Comparison of ENCODE assay signal across 8 cellular contexts in genomic region chr12:105330283-105330937, GRCh38. TPM values are rescaled to one million over a fixed set of nuclear protein-coding genes. Genes with fewer than 3 reads are reported as not detected.
DNase-seq lines count a peak whose midpoint lies in the region; ATAC-seq and TF ChIP-seq lines count a peak whose summit lies in the region.

Gene C12orf75 (plus strand): TSS chr12:105330691. CDS start chr12:105330892, 201 bp downstream.

- no peaks in the 10 kb centered on the region for H3K9me3 ChIP-seq in CD4-positive, CD25-positive, alpha-beta regulatory T cell (ENCODE audit: control insufficient read depth in 2 of 2, low read length in 2 of 2)
- H3K9me3 ChIP-seq in lower lobe of right lung, result no peaks in the 10 kb centered on the region

- TF ChIP-seq CTCF in lower lobe of right lung (IDR thresholded peaks at IDR 0.05), result no peak

- no peaks in the 10 kb centered on the region for H3K9me3 Mint-ChIP-seq in CD4-positive, CD25-positive, alpha-beta regulatory T cell
- H3K9me3 Mint-ChIP-seq in activated CD4-positive, alpha-beta memory T cell treated with anti-CD3 and anti-CD28 coated beads for 36 hours, result no peaks in the 10 kb centered on the region

- H3K4me1 ChIP-seq in CD4-positive, CD25-positive, alpha-beta regulatory T cell (ENCODE audit: control insufficient read depth, insufficient read depth, low read length, poor library complexity, severe bottlenecking), result peaks cover 39% of the 10 kb centered on the region
- peaks cover 10% of the 10 kb centered on the region for H3K4me1 ChIP-seq in lower lobe of right lung

- peak; percentile 79 to 94 (median 85) for DNase-seq in CD4-positive, CD25-positive, alpha-beta regulatory T cell
- DNase-seq in NCI-H748 (lab: John Stamatoyannopoulos, UW; ENCODE audit: unreplicated experiment) (peak; percentile 93), ecto neural progenitor cell (ENCODE audit: low spot score) (peak; percentile 96), lower lobe of right lung (peak; percentile 66)
- DNase-seq in activated CD4-positive, alpha-beta memory T cell treated with anti-CD3 and anti-CD28 coated beads for 36 hours, result peak; percentile 93
- DNase-seq in stimulated activated CD4-positive, alpha-beta T cell treated with anti-CD3 and anti-CD28 coated beads, TNF-alpha, amount 100 ng/mL, for 24 hours (ENCODE audit: low read depth in 3 of 3), result peak; percentile 66 to 86 (median 68)

- POLR2A ChIA-PET in activated CD4-positive, alpha-beta memory T cell treated with anti-CD3 and anti-CD28 coated beads for 36 hours (lab: Charles Lee), result no interaction called here

- CTCF ChIA-PET in activated CD4-positive, alpha-beta memory T cell treated with anti-CD3 and anti-CD28 coated beads for 36 hours (lab: Charles Lee), result no interaction called here

- H3K36me3 Mint-ChIP-seq in CD4-positive, CD25-positive, alpha-beta regulatory T cell, result no peaks in the 10 kb centered on the region
- no peaks in the 10 kb centered on the region for H3K36me3 Mint-ChIP-seq in activated CD4-positive, alpha-beta memory T cell treated with anti-CD3 and anti-CD28 coated beads for 36 hours

- peak within 1 kb of the TSS; percentile 79 for H3K27ac ChIP-seq in CD4-positive, CD25-positive, alpha-beta regulatory T cell (ENCODE audit: insufficient read depth, low read length, poor library complexity, severe bottlenecking)
- H3K27ac ChIP-seq in lower lobe of right lung, result no peak within 1 kb of the TSS

- peaks cover 4% of the 10 kb centered on the region for H3K27me3 Mint-ChIP-seq in CD4-positive, CD25-positive, alpha-beta regulatory T cell
- no peaks in the 10 kb centered on the region for H3K27me3 Mint-ChIP-seq in activated CD4-positive, alpha-beta memory T cell treated with anti-CD3 and anti-CD28 coated beads for 36 hours

- H3K4me3 ChIP-seq in CD4-positive, CD25-positive, alpha-beta regulatory T cell (ENCODE audit: low read depth, low read length), result peak within 1 kb of the TSS; percentile 80
- H3K4me3 ChIP-seq in lower lobe of right lung, result peak within 1 kb of the TSS; percentile 74

- peak; percentile 82 to 88 for ATAC-seq in CD4-positive, CD25-positive, alpha-beta regulatory T cell (ENCODE audit: low read depth in 2 of 2)
- ATAC-seq in GM19397 (IDR thresholded peaks at IDR 0.05; ENCODE audit: unreplicated experiment) (peak; percentile 88), HG03521 (IDR thresholded peaks at IDR 0.05; ENCODE audit: unreplicated experiment) (peak; percentile 91), lower lobe of right lung (peak; percentile 90 to 91)

- intact Hi-C loops in activated CD4-positive, alpha-beta memory T cell treated with anti-CD3 and anti-CD28 coated beads for 36 hours (cut with micrococcal nuclease), result loop anchor here (1.0 to 10.0 kb wide), 7 partner anchors 27 to 1764 kb away; partner anchors contain the start of genes CRY1 and WASHC4
- intact Hi-C loops in lower lobe of right lung (cut with DNase I), result no loop called here

- peaks cover 25 to 65% (median 38%) of the 10 kb centered on the region in 4 donors for H3K4me1 Mint-ChIP-seq in CD4-positive, CD25-positive, alpha-beta regulatory T cell
- peaks cover 39% of the 10 kb centered on the region for H3K4me1 Mint-ChIP-seq in activated CD4-positive, alpha-beta memory T cell treated with anti-CD3 and anti-CD28 coated beads for 36 hours (ENCODE audit: low read depth)

- H3K27me3 ChIP-seq in CD4-positive, CD25-positive, alpha-beta regulatory T cell (ENCODE audit: control insufficient read depth, insufficient read depth, low read length), result no peaks in the 10 kb centered on the region
- peaks cover 11% of the 10 kb centered on the region for H3K27me3 ChIP-seq in lower lobe of right lung (ENCODE audit: low read depth)

- no peaks in the 10 kb centered on the region for H3K36me3 ChIP-seq in CD4-positive, CD25-positive, alpha-beta regulatory T cell (ENCODE audit: control insufficient read depth, insufficient read depth, low read length)
- no peaks in the 10 kb centered on the region for H3K36me3 ChIP-seq in lower lobe of right lung

- peak within 1 kb of the TSS; percentile 78 to 91 (median 85) for H3K27ac Mint-ChIP-seq in CD4-positive, CD25-positive, alpha-beta regulatory T cell
- peak within 1 kb of the TSS; percentile 74 for H3K27ac Mint-ChIP-seq in activated CD4-positive, alpha-beta memory T cell treated with anti-CD3 and anti-CD28 coated beads for 36 hours

- H3K4me3 Mint-ChIP-seq in CD4-positive, CD25-positive, alpha-beta regulatory T cell, result peak within 1 kb of the TSS; percentile 90 to 96 (median 96)
- H3K4me3 Mint-ChIP-seq in activated CD4-positive, alpha-beta memory T cell treated with anti-CD3 and anti-CD28 coated beads for 36 hours, result peak within 1 kb of the TSS; percentile 74

RNA-seq across cellular contexts. Expression of gene C12orf75, which starts in this region (rescaled TPM):
- total RNA-seq in CD4-positive, CD25-positive, alpha-beta regulatory T cell, result 64.6 TPM
- polyA plus RNA-seq in CD4-positive, CD25-positive, alpha-beta regulatory T cell, result 100 to 1,000 TPM in 1 of 4 donors, 10 to 100 TPM in 3; 53.0 to 184 (median 91.0) TPM
- 10 to 100 TPM; 73.7 to 79.7 TPM for total RNA-seq in activated CD4-positive, alpha-beta memory T cell treated with anti-CD3 and anti-CD28 coated beads for 36 hours
- total RNA-seq in lower lobe of right lung, result 14.2 TPM
